Comparison of ENCODE assay signal across 20 cellular contexts in the genomic region with DNA sequence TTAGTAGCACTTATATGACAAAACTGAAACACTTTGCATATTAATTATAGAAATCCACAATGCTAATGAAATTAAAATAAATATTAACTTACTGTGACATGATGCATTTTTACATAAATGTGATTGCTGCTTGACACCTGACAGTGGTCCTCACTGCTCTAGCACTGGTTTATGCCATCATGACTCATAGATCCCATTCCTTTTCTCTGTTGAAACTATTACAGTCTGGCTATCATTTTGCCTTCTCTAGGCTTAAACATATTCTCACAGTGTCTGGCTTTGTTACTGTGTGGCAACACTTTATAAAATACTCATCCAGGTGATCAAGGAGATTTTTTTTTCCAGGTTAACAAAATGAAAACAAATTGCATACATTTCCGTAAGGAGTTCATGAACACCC.
"Had no signal": no experiment of that assay in that cellular context is flagged by ENCODE, and none has a peak within 500 bp of the region (broad histone marks: within the 10 kb centered on the region; RNA-seq: fewer than 3 reads in every experiment).

No MANE protein-coding gene starts in this region.

- H3K4me3 Mint-ChIP-seq: activated CD4-positive, alpha-beta T cell treated with anti-CD3 and anti-CD28 coated beads, Interleukin-2, amount 10 ng/mL, durations not matched to agents 7 days and 5 days; activated T-helper 1 cell treated with anti-CD3 and anti-CD28 coated beads, Interleukin-12 subunit alpha, Interleukin-12 subunit beta, Interleukin-2, Interleukin-4 antibody, amounts not matched to agents 30 ng/mL and 10 ng/mL and 1 ng/mL, durations not matched to agents 14 hours and 24 hours and 36 hours; endodermal cell; T-helper 2 cell treated with Interferon-gamma antibody and Interleukin-4, amounts not matched to agents 5 μg/mL and 100 μg/mL, for 36 hours had no signal

- H3K4me3 ChIP-seq: cardiac muscle cell, dorsolateral prefrontal cortex, lower lobe of right lung, pancreas, thyroid gland, uterus had no signal

- H3K27ac ChIP-seq: cardiac muscle cell, dorsolateral prefrontal cortex, lower lobe of right lung, pancreas, thyroid gland, uterus had no signal

- H3K27me3 ChIP-seq: cardiac muscle cell, dorsolateral prefrontal cortex, pancreas, thyroid gland, uterus had no signal

- H3K27me3 Mint-ChIP-seq: activated CD4-positive, alpha-beta T cell treated with anti-CD3 and anti-CD28 coated beads, Interleukin-2, amount 10 ng/mL, durations not matched to agents 7 days and 5 days had no signal

- H3K27ac Mint-ChIP-seq: activated CD4-positive, alpha-beta T cell treated with anti-CD3 and anti-CD28 coated beads, Interleukin-2, amount 10 ng/mL, durations not matched to agents 7 days and 5 days; activated T-helper 1 cell treated with anti-CD3 and anti-CD28 coated beads, Interleukin-12 subunit alpha, Interleukin-12 subunit beta, Interleukin-2, Interleukin-4 antibody, amounts not matched to agents 30 ng/mL and 10 ng/mL and 1 ng/mL, durations not matched to agents 14 hours and 24 hours and 36 hours; endodermal cell; T-helper 2 cell treated with Interferon-gamma antibody and Interleukin-4, amounts not matched to agents 5 μg/mL and 100 μg/mL, for 36 hours had no signal

- H3K9me3 Mint-ChIP-seq: activated CD4-positive, alpha-beta T cell treated with anti-CD3 and anti-CD28 coated beads, Interleukin-2, amount 10 ng/mL, durations not matched to agents 7 days and 5 days; activated T-helper 1 cell treated with anti-CD3 and anti-CD28 coated beads, Interleukin-12 subunit alpha, Interleukin-12 subunit beta, Interleukin-2, Interleukin-4 antibody, amounts not matched to agents 30 ng/mL and 10 ng/mL and 1 ng/mL, durations not matched to agents 14 hours and 24 hours and 36 hours; endodermal cell; T-helper 2 cell treated with Interferon-gamma antibody and Interleukin-4, amounts not matched to agents 5 μg/mL and 100 μg/mL, for 36 hours had no signal

- H3K36me3 ChIP-seq: cardiac muscle cell, lower lobe of right lung, pancreas, thyroid gland, uterus had no signal

- ATAC-seq: left colon, lower lobe of right lung, pancreas had no signal

- H3K4me1 Mint-ChIP-seq: activated CD4-positive, alpha-beta T cell treated with anti-CD3 and anti-CD28 coated beads, Interleukin-2, amount 10 ng/mL, durations not matched to agents 7 days and 5 days had no signal

- H3K4me1 ChIP-seq: thyroid gland, uterus had no signal

- DNase-seq: activated CD4-positive, alpha-beta T cell treated with anti-CD3 and anti-CD28 coated beads, Interleukin-2, amount 10 ng/mL, durations not matched to agents 7 days and 5 days; activated CD8-positive, alpha-beta memory T cell treated with anti-CD3 and anti-CD28 coated beads for 24 hours; activated naive CD4-positive, alpha-beta T cell; aorta; dorsolateral prefrontal cortex; endodermal cell; erythroblast; foreskin melanocyte; left colon; lower lobe of right lung; midbrain; pancreas; stimulated activated CD4-positive, alpha-beta T cell treated with anti-CD3 and anti-CD28 coated beads, Interleukin-12 subunit alpha, Interleukin-12 subunit beta, amount 100 ng/mL, for 4 hours; stimulated activated CD4-positive, alpha-beta T cell treated with anti-CD3 and anti-CD28 coated beads, Interleukin-2, amount 100 ng/mL, for 24 hours; SW 1271; thyroid gland; uterus had no signal

- H3K9me3 ChIP-seq: lower lobe of right lung, pancreas, thyroid gland, uterus had no signal
